Comparison of ENCODE assay signal across 1 cellular context in genomic region chr10:125114761-125115391, GRCh38.
TF ChIP-seq lines count a peak whose summit lies in the region.

No MANE protein-coding gene starts in this region.

TF ChIP-seq in K562, 482 proteins besides CTCF, POLR2A, EP300 and RAD21 (continued from another document and continues in another):
- no peak for TF ChIP-seq ZC3H4 (CRISPR knock-in tag; IDR thresholded peaks at IDR 0.05; ENCODE audit: borderline replicate concordance)
- TF ChIP-seq ARID3B (CRISPR knock-in tag; IDR thresholded peaks at IDR 0.05; ENCODE audit: borderline replicate concordance): no peak
- TF ChIP-seq JUND (IDR thresholded peaks at IDR 0.05; ENCODE audit: borderline replicate concordance, low read depth, low read length): peak; percentile 82; the same call in 1 of the 2 replicates
- TF ChIP-seq JUND (tag; IDR thresholded peaks at IDR 0.05; ENCODE audit: borderline replicate concordance, low read depth, low read length): peak; percentile 86; the same call in 2 of the 3 replicates
- no peak for TF ChIP-seq ZNF311 (CRISPR knock-in tag; IDR thresholded peaks at IDR 0.05)
- no peak for TF ChIP-seq ZNF175 (CRISPR knock-in tag; IDR thresholded peaks at IDR 0.05; ENCODE audit: low read depth)
- TF ChIP-seq GTF2A2 (tag; IDR thresholded peaks at IDR 0.05): no peak
- TF ChIP-seq TAF15 (IDR thresholded peaks at IDR 0.05; ENCODE audit: low read depth, low read length): no peak
- TF ChIP-seq ILK (tag; IDR thresholded peaks at IDR 0.05; ENCODE audit: borderline replicate concordance, low read depth): no peak
- TF ChIP-seq POLR3A (IDR thresholded peaks at IDR 0.05; ENCODE audit: borderline replicate concordance, extremely low read depth, insufficient read depth, insufficient read length): no peak
- no peak for TF ChIP-seq NCOA6 (IDR thresholded peaks at IDR 0.05)
- TF ChIP-seq ZNF583 (CRISPR knock-in tag; IDR thresholded peaks at IDR 0.05): 0 out of 2 replicates have a peak, but pooled peaks have one; percentile 27
- no peak for TF ChIP-seq ZKSCAN3 (CRISPR knock-in tag; IDR thresholded peaks at IDR 0.05)
- no peak for TF ChIP-seq KDM5B (IDR thresholded peaks at IDR 0.05; ENCODE audit: insufficient replicate concordance, low read depth, low read length)
- no peak for TF ChIP-seq ESRRA (IDR thresholded peaks at IDR 0.05; ENCODE audit: borderline replicate concordance, low read depth)
- TF ChIP-seq L3MBTL2 (IDR thresholded peaks at IDR 0.05): peak; percentile 33; the same call in 1 of the 2 replicates
- TF ChIP-seq ATF3 (IDR thresholded peaks at IDR 0.05): peak; percentile 38; the same call in 1 of the 2 replicates
- no peak for TF ChIP-seq ATF3 (CRISPR knock-in tag; conservative IDR thresholded peaks at IDR 0.05)
- no peak for TF ChIP-seq NR0B1 (IDR thresholded peaks at IDR 0.05; ENCODE audit: partially characterized antibody)
- TF ChIP-seq HEY1 (CRISPR knock-in tag; IDR thresholded peaks at IDR 0.05; ENCODE audit: borderline replicate concordance): no peak
- TF ChIP-seq NEUROD1 (IDR thresholded peaks at IDR 0.05; ENCODE audit: borderline replicate concordance, low read depth, low read length, partially characterized antibody): no peak
- no peak for TF ChIP-seq HNRNPL (IDR thresholded peaks at IDR 0.05; ENCODE audit: low read depth, low read length)
- TF ChIP-seq ZBTB8A (IDR thresholded peaks at IDR 0.05; ENCODE audit: partially characterized antibody): no peak
- no peak for TF ChIP-seq ZBTB49 (CRISPR knock-in tag; IDR thresholded peaks at IDR 0.05; ENCODE audit: borderline replicate concordance)
- TF ChIP-seq MBD1 (CRISPR knock-in tag; IDR thresholded peaks at IDR 0.05): no peak
- TF ChIP-seq SMARCC2 (IDR thresholded peaks at IDR 0.05; ENCODE audit: low read depth): 0 out of 2 replicates have a peak, but pooled peaks have one; percentile 26
- TF ChIP-seq PRDM10 (IDR thresholded peaks at IDR 0.05; ENCODE audit: partially characterized antibody): no peak
- TF ChIP-seq ZSCAN32 (CRISPR knock-in tag; IDR thresholded peaks at IDR 0.05): no peak
- TF ChIP-seq SMARCE1 (IDR thresholded peaks at IDR 0.05): peak; percentile 45; the same call in 1 of the 2 replicates
- no peak for TF ChIP-seq FOXP1 (CRISPR knock-in tag; IDR thresholded peaks at IDR 0.05)
- TF ChIP-seq MAX (CRISPR knock-in tag; IDR thresholded peaks at IDR 0.05): no peak
- TF ChIP-seq XRCC3 (IDR thresholded peaks at IDR 0.05): no peak
- TF ChIP-seq POLR3G (IDR thresholded peaks at IDR 0.05; ENCODE audit: extremely low read depth, insufficient read length, insufficient replicate concordance): no peak
- no peak for TF ChIP-seq HINFP (tag; conservative IDR thresholded peaks at IDR 0.05; ENCODE audit: low read depth)
- TF ChIP-seq ILF3 (IDR thresholded peaks at IDR 0.05; ENCODE audit: borderline replicate concordance): no peak
- peak; percentile 56; the same call in 1 of the 2 replicates for TF ChIP-seq ARID1B (IDR thresholded peaks at IDR 0.05)
- no peak for TF ChIP-seq STAT5A (IDR thresholded peaks at IDR 0.05; ENCODE audit: borderline replicate concordance, low read length)
- TF ChIP-seq SRSF9 (IDR thresholded peaks at IDR 0.05; ENCODE audit: borderline replicate concordance, low read depth, low read length): no peak
- TF ChIP-seq RB1 (IDR thresholded peaks at IDR 0.05; ENCODE audit: low read depth): no peak
- no peak for TF ChIP-seq GTF2B (IDR thresholded peaks at IDR 0.05; ENCODE audit: extremely low read depth, insufficient read length)
- TF ChIP-seq OTX1 (CRISPR knock-in tag; IDR thresholded peaks at IDR 0.05): no peak
- TF ChIP-seq THRB (CRISPR knock-in tag; conservative IDR thresholded peaks at IDR 0.05): no peak
- TF ChIP-seq U2AF2 (optimal IDR thresholded peaks at IDR 0.05; ENCODE audit: low read depth, low read length): no peak
- TF ChIP-seq SP2 (IDR thresholded peaks at IDR 0.05; ENCODE audit: extremely low read depth, low read depth, low read length, poor library complexity, severe bottlenecking): no peak
- TF ChIP-seq SMAD3 (CRISPR knock-in tag; conservative IDR thresholded peaks at IDR 0.05): no peak
- TF ChIP-seq WHSC1 (IDR thresholded peaks at IDR 0.05; ENCODE audit: low read length): no peak
